Comparison of ENCODE assay signal across 35 cellular contexts in genomic region chr9:79896390-79896789, GRCh38.
DNase-seq lines count a peak whose midpoint lies in the region; ATAC-seq and TF ChIP-seq lines count a peak whose summit lies in the region.
"Had no signal": no experiment of that assay in that cellular context is flagged by ENCODE, and none has a peak within 500 bp of the region (broad histone marks: within the 10 kb centered on the region; RNA-seq: fewer than 3 reads in every experiment).

No MANE protein-coding gene starts in this region.

- H3K27ac ChIP-seq in breast epithelium (no peak overlapping the region), gastrocnemius medialis (no peak overlapping the region), prostate gland (no peak overlapping the region)
- H3K27ac ChIP-seq: right atrium auricular region, thyroid gland had no signal

- no peak for ATAC-seq in gastrocnemius medialis
- ATAC-seq: activated CD8-positive, alpha-beta T cell treated with anti-CD3 and anti-CD28 coated beads, Interleukin-2, amount 10 ng/mL, durations not matched to agents 7 days and 5 days; activated naive CD4-positive, alpha-beta T cell treated with anti-CD3 and anti-CD28 coated beads, Interleukin-2, amount 50 U/mL, for 72 hours; CD8-positive, alpha-beta T cell; HCT116; mucosa of descending colon; natural killer cell treated with Interleukin-12 subunit alpha and Interleukin-12 subunit beta and Interleukin-15 and Interleukin-18, amount 100 ng/mL, for 72 hours; stimulated activated naive CD8-positive, alpha-beta T cell treated with anti-CD3 and anti-CD28 coated beads, Interleukin-15, amount 100 ng/mL, for 72 hours had no signal

- DNase-seq in MCF 10A (ENCODE audit: unreplicated experiment) (peak; percentile 60), breast epithelium (ENCODE audit: low spot score in 2 of 2) (no peak), NCI-H524 (lab: John Stamatoyannopoulos, UW) (peak; percentile 48 to 71), astrocyte of the spinal cord (ENCODE audit: low read depth, low spot score) (peak; percentile 12), renal cortical epithelial cell (ENCODE audit: low read depth) (peak; percentile 58), gastrocnemius medialis (no peak), prostate gland (ENCODE audit: low spot score) (no peak), NCI-H1092 (lab: John Stamatoyannopoulos, UW) (no peak)
- DNase-seq: 8988T; activated CD4-positive, alpha-beta T cell treated with anti-CD3 and anti-CD28 coated beads for 1 hour; activated CD8-positive, alpha-beta T cell treated with anti-CD3 and anti-CD28 coated beads, Interleukin-2, amount 10 ng/mL, durations not matched to agents 7 days and 5 days; activated T-cell treated with anti-CD3 and anti-CD28 coated beads for 4 hours; AML-193; anterior cingulate cortex; CD8-positive, alpha-beta T cell; central memory CD4-positive, alpha-beta T cell; DMS153; GF-D8; glutamatergic neuron; Kasumi-1; kidney; mucosa of descending colon; NCI-H1048; NCI-H187 treated with DMSO at 0.1 percent for 48 hours; NCI-H69; stimulated activated CD4-positive, alpha-beta T cell treated with anti-CD3 and anti-CD28 coated beads, Interleukin-1b, Interleukin-23, amount 100 ng/mL, for 48 hours; stimulated activated CD8-positive, alpha-beta memory T cell treated with anti-CD3 and anti-CD28 coated beads, Interleukin-4, amount 100 ng/mL, for 48 hours; stimulated activated naive CD8-positive, alpha-beta T cell treated with anti-CD3 and anti-CD28 coated beads, Interleukin-15, amount 100 ng/mL, for 72 hours; thyroid gland had no signal

- WGBS in prostate gland = 20% methylated on average over 5 of the region's 5 CpGs

- in situ Hi-C loops in astrocyte of the spinal cord (cut with HindIII; ENCODE audit: low sequenced_read_pairs) (no loop called here), gastrocnemius medialis (cut with MboI; ENCODE audit: low sequenced_read_pairs in 4 of 4) (no loop called here)

- CTCF ChIA-PET in MCF 10A (lab: Yijun Ruan, JAX) = no interaction called here

- H3K9me3 Mint-ChIP-seq in MCF 10A (ENCODE audit: unreplicated experiment) = no peaks in the 10 kb centered on the region
- H3K9me3 Mint-ChIP-seq: activated naive CD4-positive, alpha-beta T cell treated with anti-CD3 and anti-CD28 coated beads, Interleukin-2, amount 50 U/mL, for 72 hours; CD8-positive, alpha-beta T cell; natural killer cell treated with Interleukin-12 subunit alpha and Interleukin-12 subunit beta and Interleukin-15 and Interleukin-18, amount 100 ng/mL, for 72 hours; T-helper 1 cell treated with Interleukin-12 subunit alpha and Interleukin-12 subunit beta and Interleukin-4 antibody, amounts not matched to agents 30 μg/mL and 1 μg/mL, for 36 hours had no signal

- POLR2A ChIA-PET in MCF 10A (lab: Yijun Ruan, JAX) = interaction anchor here (0.7 kb wide), 1 partner anchor 9 kb away, joined by 3 read pairs; no protein-coding TSS in a partner anchor

- H3K9me3 ChIP-seq in breast epithelium (no peaks in the 10 kb centered on the region), gastrocnemius medialis (no peaks in the 10 kb centered on the region), prostate gland (no peaks in the 10 kb centered on the region)
- H3K9me3 ChIP-seq: mucosa of descending colon, right atrium auricular region, thyroid gland had no signal

- no peak overlapping the region for H3K27ac Mint-ChIP-seq in MCF 10A (ENCODE audit: low read depth, unreplicated experiment)
- H3K27ac Mint-ChIP-seq: activated CD8-positive, alpha-beta T cell treated with anti-CD3 and anti-CD28 coated beads, Interleukin-2, amount 10 ng/mL, durations not matched to agents 7 days and 5 days; activated naive CD4-positive, alpha-beta T cell treated with anti-CD3 and anti-CD28 coated beads, Interleukin-2, amount 50 U/mL, for 72 hours; CD8-positive, alpha-beta T cell; natural killer cell treated with Interleukin-12 subunit alpha and Interleukin-12 subunit beta and Interleukin-15 and Interleukin-18, amount 100 ng/mL, for 72 hours; stimulated activated naive CD8-positive, alpha-beta T cell treated with anti-CD3 and anti-CD28 coated beads, Interleukin-15, amount 100 ng/mL, for 72 hours; T-helper 1 cell treated with Interleukin-12 subunit alpha and Interleukin-12 subunit beta and Interleukin-4 antibody, amounts not matched to agents 30 μg/mL and 1 μg/mL, for 36 hours had no signal

- H3K36me3 ChIP-seq in breast epithelium = no peaks in the 10 kb centered on the region
- no peaks in the 10 kb centered on the region for H3K36me3 ChIP-seq in gastrocnemius medialis
- H3K36me3 ChIP-seq in prostate gland = no peaks in the 10 kb centered on the region
- H3K36me3 ChIP-seq: right atrium auricular region, thyroid gland had no signal

- BruUV-seq in MCF 10A (replicated peaks; lab: Mats Ljungman, UMichigan) = no TSS peak

- H3K4me3 ChIP-seq in breast epithelium = no peak overlapping the region
- no peak overlapping the region for H3K4me3 ChIP-seq in astrocyte of the spinal cord (ENCODE audit: low read depth, low read length)
- H3K4me3 ChIP-seq in gastrocnemius medialis = no peak overlapping the region
- H3K4me3 ChIP-seq in prostate gland = no peak overlapping the region
- H3K4me3 ChIP-seq: mucosa of descending colon, right atrium auricular region, smooth muscle cell, thyroid gland had no signal

- TF ChIP-seq POLR2A in breast epithelium (IDR thresholded peaks at IDR 0.05) (no peak), gastrocnemius medialis (IDR thresholded peaks at IDR 0.05) (no peak), prostate gland (IDR thresholded peaks at IDR 0.05) (no peak)

- no peak for TF ChIP-seq CTCF in MCF 10A (IDR thresholded peaks at IDR 0.05; ENCODE audit: unreplicated experiment)
- TF ChIP-seq CTCF in breast epithelium (IDR thresholded peaks at IDR 0.05) = no peak
- no peak for TF ChIP-seq CTCF in astrocyte of the spinal cord (IDR thresholded peaks at IDR 0.05; ENCODE audit: low read depth, low read length)
- no peak for TF ChIP-seq CTCF in gastrocnemius medialis (IDR thresholded peaks at IDR 0.05 in 4 of 5, conservative IDR thresholded peaks at IDR 0.05 in 1 of 5)
- TF ChIP-seq CTCF in prostate gland (IDR thresholded peaks at IDR 0.05) = no peak

- no peaks in the 10 kb centered on the region for H3K27me3 Mint-ChIP-seq in MCF 10A (ENCODE audit: insufficient read depth, unreplicated experiment)
- H3K27me3 Mint-ChIP-seq: stimulated activated naive CD8-positive, alpha-beta T cell treated with anti-CD3 and anti-CD28 coated beads, Interleukin-15, amount 100 ng/mL, for 72 hours had no signal

- H3K4me1 ChIP-seq in breast epithelium (no peaks in the 10 kb centered on the region), gastrocnemius medialis (no peaks in the 10 kb centered on the region), prostate gland (replicated peaks) (no peaks in the 10 kb centered on the region)
- H3K4me1 ChIP-seq: right atrium auricular region, thyroid gland had no signal

- peaks cover 4% of the 10 kb centered on the region for H3K4me1 Mint-ChIP-seq in MCF 10A (ENCODE audit: insufficient read depth, unreplicated experiment)
- H3K4me1 Mint-ChIP-seq: stimulated activated naive CD8-positive, alpha-beta T cell treated with anti-CD3 and anti-CD28 coated beads, Interleukin-15, amount 100 ng/mL, for 72 hours had no signal

- intact Hi-C loops in MCF 10A (cut with micrococcal nuclease) (no loop called here), breast epithelium (cut with DNase I; ENCODE audit: low total_unique reads) (no loop called here), gastrocnemius medialis (cut with DNase I; ENCODE audit: low total_unique reads) (no loop called here), prostate gland (cut with DNase I) (no loop called here)

- H3K4me3 Mint-ChIP-seq in MCF 10A (ENCODE audit: unreplicated experiment) = no peak overlapping the region
- H3K4me3 Mint-ChIP-seq: activated CD8-positive, alpha-beta T cell treated with anti-CD3 and anti-CD28 coated beads, Interleukin-2, amount 10 ng/mL, durations not matched to agents 7 days and 5 days; CD8-positive, alpha-beta T cell; natural killer cell treated with Interleukin-12 subunit alpha and Interleukin-12 subunit beta and Interleukin-15 and Interleukin-18, amount 100 ng/mL, for 72 hours; stimulated activated naive CD8-positive, alpha-beta T cell treated with anti-CD3 and anti-CD28 coated beads, Interleukin-15, amount 100 ng/mL, for 72 hours; T-helper 1 cell treated with Interleukin-12 subunit alpha and Interleukin-12 subunit beta and Interleukin-4 antibody, amounts not matched to agents 30 μg/mL and 1 μg/mL, for 36 hours had no signal

- H3K27me3 ChIP-seq in breast epithelium (no peaks in the 10 kb centered on the region), gastrocnemius medialis (no peaks in the 10 kb centered on the region), prostate gland (replicated peaks; ENCODE audit: insufficient read depth) (no peaks in the 10 kb centered on the region)
- H3K27me3 ChIP-seq: right atrium auricular region, thyroid gland had no signal

- H3K36me3 Mint-ChIP-seq in MCF 10A (ENCODE audit: insufficient read depth, unreplicated experiment) = no peaks in the 10 kb centered on the region
- H3K36me3 Mint-ChIP-seq: activated naive CD4-positive, alpha-beta T cell treated with anti-CD3 and anti-CD28 coated beads, Interleukin-2, amount 50 U/mL, for 72 hours; CD8-positive, alpha-beta T cell; natural killer cell treated with Interleukin-12 subunit alpha and Interleukin-12 subunit beta and Interleukin-15 and Interleukin-18, amount 100 ng/mL, for 72 hours had no signal

Comparison
In these comparisons a context has a peak if more than half of its experiments do, and no peak if none do; other contexts are left out.
1. DNase-seq: peak in MCF 10A (single experiment), NCI-H524 (2 of 2), astrocyte of the spinal cord (single experiment) and renal cortical epithelial cell (single experiment); none in breast epithelium (0 of 2), gastrocnemius medialis (0 of 2), prostate gland (single experiment) and NCI-H1092 (single experiment).